In genomic region chr7:113657603-113658002, GRCh38 we compare ENCODE assay signal across 14 cellular contexts.
DNase-seq lines count a peak whose midpoint lies in the region; ATAC-seq lines count a peak whose summit lies in the region.
"Had no signal": no experiment of that assay in that cellular context is flagged by ENCODE, and none has a peak within 500 bp of the region (broad histone marks: within the 10 kb centered on the region; RNA-seq: fewer than 3 reads in every experiment).

No MANE protein-coding gene starts in this region.

- ATAC-seq in GM18498 (IDR thresholded peaks at IDR 0.05; ENCODE audit: unreplicated experiment) (peak; percentile 99), GM19438 (IDR thresholded peaks at IDR 0.05; ENCODE audit: low read depth, unreplicated experiment) (peak; percentile 96), HG02840 (IDR thresholded peaks at IDR 0.05; ENCODE audit: low FRiP score, unreplicated experiment) (peak; percentile 94), HG03558 (IDR thresholded peaks at IDR 0.05; ENCODE audit: extremely low read depth, unreplicated experiment) (peak; percentile 90)
- no peak for ATAC-seq in activated CD4-positive, CD25-positive, alpha-beta regulatory T cell treated with anti-CD3 and anti-CD28 coated beads, Interleukin-2, amount 50 U/mL, for 24 hours

- H3K27ac Mint-ChIP-seq in activated naive CD4-positive, alpha-beta T cell treated with anti-CD3 and anti-CD28 coated beads for 36 hours = no peak overlapping the region

- intact Hi-C loops in activated naive CD4-positive, alpha-beta T cell treated with anti-CD3 and anti-CD28 coated beads for 36 hours (cut with micrococcal nuclease) = no loop called here

- CTCF ChIA-PET in activated naive CD4-positive, alpha-beta T cell treated with anti-CD3 and anti-CD28 coated beads for 36 hours (lab: Charles Lee) = no interaction called here

- H3K36me3 Mint-ChIP-seq in activated naive CD4-positive, alpha-beta T cell treated with anti-CD3 and anti-CD28 coated beads for 36 hours (ENCODE audit: low read depth) = no peaks in the 10 kb centered on the region

- DNase-seq in activated naive CD4-positive, alpha-beta T cell treated with anti-CD3 and anti-CD28 coated beads for 36 hours = no peak
- DNase-seq in C1 segment of cervical spinal cord (lab: John Stamatoyannopoulos, UW) = no peak
- DNase-seq in D341Med (ENCODE audit: low spot score) = no peak
- DNase-seq: activated CD8-positive, alpha-beta memory T cell treated with anti-CD3 and anti-CD28 coated beads, Interleukin-2, amount 50 U/mL, for 4 hours; hypothalamus; midbrain; MV-4-11; retina; T-helper 2 cell had no signal

- H3K9me3 Mint-ChIP-seq in activated naive CD4-positive, alpha-beta T cell treated with anti-CD3 and anti-CD28 coated beads for 36 hours = peaks cover 2% of the 10 kb centered on the region

- no peak overlapping the region for H3K4me3 Mint-ChIP-seq in activated naive CD4-positive, alpha-beta T cell treated with anti-CD3 and anti-CD28 coated beads for 36 hours

- no peaks in the 10 kb centered on the region for H3K27me3 Mint-ChIP-seq in activated naive CD4-positive, alpha-beta T cell treated with anti-CD3 and anti-CD28 coated beads for 36 hours (ENCODE audit: low read depth)

- H3K4me1 Mint-ChIP-seq in activated naive CD4-positive, alpha-beta T cell treated with anti-CD3 and anti-CD28 coated beads for 36 hours (ENCODE audit: low read depth) = no peaks in the 10 kb centered on the region

Comparison
In these comparisons a context has a peak if more than half of its experiments do, and no peak if none do; other contexts are left out.
1. ATAC-seq: peak in GM18498 (single experiment), GM19438 (single experiment), HG02840 (single experiment) and HG03558 (single experiment); none in activated CD4-positive, CD25-positive, alpha-beta regulatory T cell treated with anti-CD3 and anti-CD28 coated beads, Interleukin-2, amount 50 U/mL, for 24 hours (0 of 2).